1 cellular context compared by ENCODE assay signal in the genomic region with DNA sequence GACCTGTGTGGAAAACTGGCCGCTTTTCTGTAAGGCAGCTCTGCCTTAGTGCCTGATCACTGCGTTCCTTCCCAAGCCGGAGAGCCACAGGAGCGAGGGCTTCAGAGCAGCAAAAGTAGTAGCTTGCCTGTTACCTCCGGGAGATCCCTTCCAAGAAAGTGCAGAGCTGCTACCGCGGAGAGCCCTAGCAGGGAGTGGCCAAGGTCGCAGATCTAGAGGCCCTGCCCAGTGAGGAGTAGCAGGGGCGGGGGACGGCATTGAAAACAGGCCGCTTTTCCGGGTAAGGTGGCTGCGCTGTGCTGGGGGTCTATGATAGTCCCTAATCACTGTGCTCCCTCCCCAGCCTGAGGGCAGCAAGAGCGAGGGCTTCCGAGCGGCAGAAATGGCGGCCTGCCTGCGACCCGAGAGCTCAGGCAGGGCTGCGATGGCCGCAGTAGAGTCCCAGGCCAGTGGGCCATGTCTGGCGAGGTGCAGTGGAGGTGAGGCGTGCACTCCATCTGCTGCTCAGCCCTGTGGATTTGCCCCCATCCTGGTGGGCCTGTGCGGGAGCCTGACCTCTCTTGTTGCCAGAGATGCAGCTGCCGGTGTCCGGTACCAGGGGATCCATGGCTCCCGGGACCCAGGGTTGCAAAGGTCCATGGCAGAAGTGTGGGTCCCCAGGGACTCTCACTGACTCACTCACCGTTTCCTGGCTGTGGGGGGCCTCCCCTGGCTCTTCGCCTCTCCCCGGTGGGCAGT.
TF ChIP-seq lines count a peak whose summit lies in the region.

No MANE protein-coding gene starts in this region.

TF ChIP-seq in GM23338, 12 proteins besides CTCF, POLR2A, EP300 and RAD21 (continued from another document):
- TF ChIP-seq, protein P1, sequence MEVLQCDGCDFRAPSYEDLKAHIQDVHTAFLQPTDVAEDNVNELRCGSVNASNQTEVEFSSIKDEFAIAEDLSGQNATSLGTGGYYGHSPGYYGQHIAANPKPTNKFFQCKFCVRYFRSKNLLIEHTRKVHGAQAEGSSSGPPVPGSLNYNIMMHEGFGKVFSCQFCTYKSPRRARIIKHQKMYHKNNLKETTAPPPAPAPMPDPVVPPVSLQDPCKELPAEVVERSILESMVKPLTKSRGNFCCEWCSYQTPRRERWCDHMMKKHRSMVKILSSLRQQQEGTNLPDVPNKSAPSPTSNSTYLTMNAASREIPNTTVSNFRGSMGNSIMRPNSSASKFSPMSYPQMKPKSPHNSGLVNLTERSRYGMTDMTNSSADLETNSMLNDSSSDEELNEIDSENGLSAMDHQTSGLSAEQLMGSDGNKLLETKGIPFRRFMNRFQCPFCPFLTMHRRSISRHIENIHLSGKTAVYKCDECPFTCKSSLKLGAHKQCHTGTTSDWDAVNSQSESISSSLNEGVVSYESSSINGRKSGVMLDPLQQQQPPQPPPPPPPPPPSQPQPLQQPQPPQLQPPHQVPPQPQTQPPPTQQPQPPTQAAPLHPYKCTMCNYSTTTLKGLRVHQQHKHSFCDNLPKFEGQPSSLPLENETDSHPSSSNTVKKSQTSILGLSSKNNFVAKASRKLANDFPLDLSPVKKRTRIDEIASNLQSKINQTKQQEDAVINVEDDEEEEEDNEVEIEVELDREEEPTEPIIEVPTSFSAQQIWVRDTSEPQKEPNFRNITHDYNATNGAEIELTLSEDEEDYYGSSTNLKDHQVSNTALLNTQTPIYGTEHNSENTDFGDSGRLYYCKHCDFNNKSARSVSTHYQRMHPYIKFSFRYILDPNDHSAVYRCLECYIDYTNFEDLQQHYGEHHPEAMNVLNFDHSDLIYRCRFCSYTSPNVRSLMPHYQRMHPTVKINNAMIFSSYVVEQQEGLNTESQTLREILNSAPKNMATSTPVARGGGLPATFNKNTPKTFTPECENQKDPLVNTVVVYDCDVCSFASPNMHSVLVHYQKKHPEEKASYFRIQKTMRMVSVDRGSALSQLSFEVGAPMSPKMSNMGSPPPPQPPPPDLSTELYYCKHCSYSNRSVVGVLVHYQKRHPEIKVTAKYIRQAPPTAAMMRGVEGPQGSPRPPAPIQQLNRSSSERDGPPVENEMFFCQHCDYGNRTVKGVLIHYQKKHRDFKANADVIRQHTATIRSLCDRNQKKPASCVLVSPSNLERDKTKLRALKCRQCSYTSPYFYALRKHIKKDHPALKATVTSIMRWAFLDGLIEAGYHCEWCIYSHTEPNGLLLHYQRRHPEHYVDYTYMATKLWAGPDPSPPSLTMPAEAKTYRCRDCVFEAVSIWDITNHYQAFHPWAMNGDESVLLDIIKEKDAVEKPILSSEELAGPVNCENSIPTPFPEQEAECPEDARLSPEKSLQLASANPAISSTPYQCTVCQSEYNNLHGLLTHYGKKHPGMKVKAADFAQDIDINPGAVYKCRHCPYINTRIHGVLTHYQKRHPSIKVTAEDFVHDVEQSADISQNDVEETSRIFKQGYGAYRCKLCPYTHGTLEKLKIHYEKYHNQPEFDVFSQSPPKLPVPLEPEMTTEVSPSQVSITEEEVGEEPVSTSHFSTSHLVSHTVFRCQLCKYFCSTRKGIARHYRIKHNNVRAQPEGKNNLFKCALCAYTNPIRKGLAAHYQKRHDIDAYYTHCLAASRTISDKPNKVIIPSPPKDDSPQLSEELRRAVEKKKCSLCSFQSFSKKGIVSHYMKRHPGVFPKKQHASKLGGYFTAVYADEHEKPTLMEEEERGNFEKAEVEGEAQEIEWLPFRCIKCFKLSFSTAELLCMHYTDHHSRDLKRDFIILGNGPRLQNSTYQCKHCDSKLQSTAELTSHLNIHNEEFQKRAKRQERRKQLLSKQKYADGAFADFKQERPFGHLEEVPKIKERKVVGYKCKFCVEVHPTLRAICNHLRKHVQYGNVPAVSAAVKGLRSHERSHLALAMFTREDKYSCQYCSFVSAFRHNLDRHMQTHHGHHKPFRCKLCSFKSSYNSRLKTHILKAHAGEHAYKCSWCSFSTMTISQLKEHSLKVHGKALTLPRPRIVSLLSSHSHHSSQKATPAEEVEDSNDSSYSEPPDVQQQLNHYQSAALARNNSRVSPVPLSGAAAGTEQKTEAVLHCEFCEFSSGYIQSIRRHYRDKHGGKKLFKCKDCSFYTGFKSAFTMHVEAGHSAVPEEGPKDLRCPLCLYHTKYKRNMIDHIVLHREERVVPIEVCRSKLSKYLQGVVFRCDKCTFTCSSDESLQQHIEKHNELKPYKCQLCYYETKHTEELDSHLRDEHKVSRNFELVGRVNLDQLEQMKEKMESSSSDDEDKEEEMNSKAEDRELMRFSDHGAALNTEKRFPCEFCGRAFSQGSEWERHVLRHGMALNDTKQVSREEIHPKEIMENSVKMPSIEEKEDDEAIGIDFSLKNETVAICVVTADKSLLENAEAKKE (CRISPR knock-in tag; IDR thresholded peaks at IDR 0.05): no peak
- TF ChIP-seq EZH2phosphoT487 (IDR thresholded peaks at IDR 0.05; ENCODE audit: unreplicated experiment) (no peak), ZNF331 (CRISPR knock-in tag; IDR thresholded peaks at IDR 0.05; ENCODE audit: low read depth) (no peak), JUNB (IDR thresholded peaks at IDR 0.05; ENCODE audit: unreplicated experiment) (no peak), ZNF114 (CRISPR knock-in tag; IDR thresholded peaks at IDR 0.05) (no peak)
- TF ChIP-seq, protein P2, sequence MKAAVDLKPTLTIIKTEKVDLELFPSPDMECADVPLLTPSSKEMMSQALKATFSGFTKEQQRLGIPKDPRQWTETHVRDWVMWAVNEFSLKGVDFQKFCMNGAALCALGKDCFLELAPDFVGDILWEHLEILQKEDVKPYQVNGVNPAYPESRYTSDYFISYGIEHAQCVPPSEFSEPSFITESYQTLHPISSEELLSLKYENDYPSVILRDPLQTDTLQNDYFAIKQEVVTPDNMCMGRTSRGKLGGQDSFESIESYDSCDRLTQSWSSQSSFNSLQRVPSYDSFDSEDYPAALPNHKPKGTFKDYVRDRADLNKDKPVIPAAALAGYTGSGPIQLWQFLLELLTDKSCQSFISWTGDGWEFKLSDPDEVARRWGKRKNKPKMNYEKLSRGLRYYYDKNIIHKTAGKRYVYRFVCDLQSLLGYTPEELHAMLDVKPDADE (IDR thresholded peaks at IDR 0.05): no peak
TF ChIP-seq in GM23338: peak in this region for 0.
